In genomic region chr21:34744801-34745200, GRCh38 we compare ENCODE assay signal across 9 cellular contexts.
DNase-seq lines count a peak whose midpoint lies in the region; ATAC-seq and TF ChIP-seq lines count a peak whose summit lies in the region.
"Had no signal": no experiment of that assay in that cellular context is flagged by ENCODE, and none has a peak within 500 bp of the region (broad histone marks: within the 10 kb centered on the region; RNA-seq: fewer than 3 reads in every experiment).

No MANE protein-coding gene starts in this region.

- no peak for TF ChIP-seq RAD21 in IMR-90 (IDR thresholded peaks at IDR 0.05; ENCODE audit: low read length)

- no peak overlapping the region for H3K56ac ChIP-seq in IMR-90 (ENCODE audit: extremely low read depth, insufficient read depth, low read length)

- H3K23ac ChIP-seq in IMR-90 (ENCODE audit: low read depth, low read length) = no peak overlapping the region

- H3K4me3 ChIP-seq in BLaER1 = no peak overlapping the region
- H3K4me3 ChIP-seq in IMR-90 (ENCODE audit: insufficient read depth, low read depth, low read length) = no peak overlapping the region
- H3K4me3 ChIP-seq in SK-N-MC = 0 out of 2 replicates have a peak overlapping the region, but pooled peaks have one; percentile 32
- H3K4me3 ChIP-seq in mucosa of stomach (ENCODE audit: low read length) = no peak overlapping the region
- H3K4me3 ChIP-seq: K562 had no signal

- H3K14ac ChIP-seq in IMR-90 (replicated peaks; ENCODE audit: low read depth, low read length) = no peak overlapping the region

- H3K9me1 ChIP-seq in IMR-90 (ENCODE audit: insufficient read depth, low read length) = peaks cover 4% of the 10 kb centered on the region

- H3K27ac ChIP-seq in BLaER1 = no peak overlapping the region
- no peak overlapping the region for H3K27ac ChIP-seq in IMR-90 (ENCODE audit: insufficient read depth, low read length)
- H3K27ac ChIP-seq in SK-N-MC = no peak overlapping the region

- H3K4me2 ChIP-seq in BLaER1 = peak overlapping the region; percentile 77
- no peak overlapping the region for H3K4me2 ChIP-seq in IMR-90 (ENCODE audit: low read depth, low read length)

- H3K36me3 ChIP-seq in BLaER1 = no peaks in the 10 kb centered on the region
- H3K36me3 ChIP-seq in IMR-90 (ENCODE audit: control insufficient read depth, insufficient read depth, low read length) = no peaks in the 10 kb centered on the region
- no peaks in the 10 kb centered on the region for H3K36me3 ChIP-seq in SK-N-MC (ENCODE audit: insufficient read depth, low read length)
- H3K36me3 ChIP-seq in mucosa of stomach (ENCODE audit: control insufficient read depth, insufficient read depth, low read length) = no peaks in the 10 kb centered on the region

- H4K91ac ChIP-seq in IMR-90 (ENCODE audit: insufficient read depth, low read depth, low read length) = no peak overlapping the region

- CTCF ChIA-PET in IMR-90 (lab: Yijun Ruan, JAX) = interaction anchor here (0.6 to 2.8 kb wide), 24 partner anchors 9 to 1095 kb away, joined by 3 to 11 read pairs (median 4); no protein-coding TSS in a partner anchor

- H3K9me3 ChIP-seq in BLaER1 = no peaks in the 10 kb centered on the region
- no peaks in the 10 kb centered on the region for H3K9me3 ChIP-seq in IMR-90 (ENCODE audit: control insufficient read depth, insufficient read depth, low read length)
- H3K9me3 ChIP-seq in SK-N-MC (ENCODE audit: low read depth, low read length) = no peaks in the 10 kb centered on the region
- H3K9me3 ChIP-seq in mucosa of stomach (ENCODE audit: control insufficient read depth, low read length) = no peaks in the 10 kb centered on the region

- H4K8ac ChIP-seq in IMR-90 (ENCODE audit: low read depth in 2 of 2, low read length in 2 of 2) = no peak overlapping the region

- no peak overlapping the region for H2BK20ac ChIP-seq in IMR-90 (ENCODE audit: low read depth, low read length)

- H3K79me1 ChIP-seq in IMR-90 (ENCODE audit: low read depth in 1 of 2, low read length in 2 of 2) = peaks cover 0 to 10% of the 10 kb centered on the region in 2 experiments; a peak in 2 of 4 replicates

- WGBS in IMR-90 (ENCODE audit: extremely low coverage in 2 of 2, insufficient read length in 1 of 2), 2 experiments = 6% methylated on average over 3 of the region's 3 CpGs; no CpG with 5 or more reads in 1 of the 2 experiments

- BruUV-seq in IMR-90 (replicated peaks; lab: Mats Ljungman, UMichigan) = no TSS peak

- no peak for TF ChIP-seq POLR2A in IMR-90 (IDR thresholded peaks at IDR 0.05; ENCODE audit: low read depth, low read length)

- H3K27me3 ChIP-seq in BLaER1 (no peaks in the 10 kb centered on the region), IMR-90 (ENCODE audit: control insufficient read depth, insufficient read depth, low read length) (peaks cover 3% of the 10 kb centered on the region; the same call in 1 of the 2 replicates), mucosa of stomach (ENCODE audit: control insufficient read depth, insufficient read depth, low read length) (no peaks in the 10 kb centered on the region)

- peak overlapping the region; percentile 76 for H2AK5ac ChIP-seq in IMR-90 (ENCODE audit: low read depth, low read length)

- in situ Hi-C loops in IMR-90 (cut with MboI; ENCODE audit: low sequenced_read_pairs) = loop anchor here (5.0 to 25.0 kb wide), 4 partner anchors 132 to 1192 kb away; no protein-coding TSS in a partner anchor

- no peak overlapping the region for H3K18ac ChIP-seq in IMR-90 (ENCODE audit: low read depth, low read length)

- H4K20me1 ChIP-seq in BLaER1 (no peaks in the 10 kb centered on the region), IMR-90 (ENCODE audit: insufficient read depth, low read length) (no peaks in the 10 kb centered on the region)

- no peak overlapping the region for H2AK9ac ChIP-seq in IMR-90 (replicated peaks; ENCODE audit: low read depth, low read length, poor library complexity)

- DNase-seq in IMR-90 = no peak
- DNase-seq in SK-N-MC (ENCODE audit: low read depth, low spot score) = no peak
- DNase-seq in NAMALWA (ENCODE audit: low spot score) = no peak
- no peak for DNase-seq in NK-92 treated with Interleukin-12 subunit alpha and Interleukin-12 subunit beta, amount 100 ng/mL, for 24 hours (lab: John Stamatoyannopoulos, UW)
- no peak for DNase-seq in NCI-H146 (lab: John Stamatoyannopoulos, UW)

- no peak overlapping the region for H2BK5ac ChIP-seq in IMR-90 (ENCODE audit: low read depth, low read length, poor library complexity, severe bottlenecking)

- H4K5ac ChIP-seq in IMR-90 (ENCODE audit: low read depth, low read length) = no peak overlapping the region

- TF ChIP-seq CTCF in IMR-90 (conservative IDR thresholded peaks at IDR 0.05; ENCODE audit: low read depth, low read length) = no peak

- intact Hi-C loops in IMR-90 (cut with micrococcal nuclease) = loop anchor here (1.0 to 10.0 kb wide), 10 partner anchors 52 to 1196 kb away; partner anchors contain the start of gene RUNX1

- peak overlapping the region; percentile 26 for H2AFZ ChIP-seq in IMR-90 (replicated peaks; ENCODE audit: low read length, poor library complexity)

- H3K4me1 ChIP-seq in BLaER1 = peaks cover 23% of the 10 kb centered on the region
- 0 out of 2 replicates have a peak, but pooled peaks cover 4% of the 10 kb centered on the region for H3K4me1 ChIP-seq in IMR-90 (ENCODE audit: control insufficient read depth, insufficient read depth, low read length)
- H3K4me1 ChIP-seq in mucosa of stomach (ENCODE audit: control insufficient read depth, insufficient read depth, low read length) = peaks cover 29% of the 10 kb centered on the region

- dilution Hi-C loops in IMR-90 (cut with HindIII; ENCODE audit: low sequenced_read_pairs, unreplicated experiment) = no loop called here

- H3K9ac ChIP-seq in BLaER1 (no peak overlapping the region), IMR-90 (ENCODE audit: low read depth, low read length) (no peak overlapping the region), SK-N-MC (ENCODE audit: insufficient read length) (no peak overlapping the region), mucosa of stomach (ENCODE audit: low read length) (peak overlapping the region; percentile 61)

- no peak overlapping the region for H2BK120ac ChIP-seq in IMR-90 (ENCODE audit: low read depth, low read length)

- POLR2A ChIA-PET in IMR-90 (lab: Charles Lee; ENCODE audit: unreplicated experiment) = interaction anchor here (1.0 to 1.2 kb wide), 2 partner anchors 138 to 143 kb away, joined by 5 to 12 read pairs; no protein-coding TSS in a partner anchor

- no peak overlapping the region; the same call in 1 of the 2 replicates for H3K4ac ChIP-seq in IMR-90 (ENCODE audit: low read depth, low read length)

- no peak for ATAC-seq in IMR-90 (ENCODE audit: low read depth)
- ATAC-seq in GM18858 (IDR thresholded peaks at IDR 0.05; ENCODE audit: unreplicated experiment) = no peak

- H2BK15ac ChIP-seq in IMR-90 (ENCODE audit: low read depth, low read length) = peak overlapping the region; percentile 45; the same call in 1 of the 3 replicates

TF ChIP-seq in IMR-90, 13 proteins besides CTCF, POLR2A, EP300 and RAD21:
- no peak for TF ChIP-seq MAFK (IDR thresholded peaks at IDR 0.05; ENCODE audit: low read depth, low read length)
